ENCODE assay signal across 28 cellular contexts in the genomic region with DNA sequence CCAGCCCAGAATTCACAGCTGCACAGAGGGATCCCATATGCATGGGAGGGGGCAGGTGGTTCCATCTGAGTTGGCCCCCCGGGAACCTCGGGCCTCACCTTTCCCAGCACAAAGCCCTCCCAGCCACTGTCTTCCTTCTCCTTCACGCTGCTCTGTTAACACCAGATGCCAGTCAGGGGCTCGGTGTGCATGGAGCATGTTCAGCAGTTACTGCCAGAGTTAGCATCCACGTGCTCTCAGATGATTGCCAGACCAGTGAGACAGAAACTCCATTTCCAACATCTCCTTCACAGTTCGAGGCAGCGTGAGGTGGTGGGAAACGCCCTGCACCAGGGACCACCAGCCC.
DNase-seq lines count a peak whose midpoint lies in the region; ATAC-seq, FAIRE-seq and TF ChIP-seq lines count a peak whose summit lies in the region.
"Had no signal": no experiment of that assay in that cellular context is flagged by ENCODE, and none has a peak within 500 bp of the region (broad histone marks: within the 10 kb centered on the region; RNA-seq: fewer than 3 reads in every experiment).

No MANE protein-coding gene starts in this region.

- FAIRE-seq in bronchial epithelial cell (lab: Jason Lieb, UNC): peak; percentile 60
- FAIRE-seq: GM12878 had no signal

- H3K4me3 ChIP-seq in bronchial epithelial cell (ENCODE audit: low read depth, low read length): no peak overlapping the region
- H3K4me3 ChIP-seq: GM12878 had no signal

- H3K27ac Mint-ChIP-seq in stimulated activated effector memory CD8-positive, alpha-beta T cell treated with anti-CD3 and anti-CD28 coated beads, Interleukin-12 subunit alpha, Interleukin-12 subunit beta, amount 100 ng/mL, for 72 hours: peak overlapping the region; percentile 23
- H3K27ac Mint-ChIP-seq: CD14-positive monocyte; CD8-positive, alpha-beta memory T cell; IgD-negative memory B cell had no signal

- no peaks in the 10 kb centered on the region for H3K9me3 Mint-ChIP-seq in stimulated activated effector memory CD8-positive, alpha-beta T cell treated with anti-CD3 and anti-CD28 coated beads, Interleukin-12 subunit alpha, Interleukin-12 subunit beta, amount 100 ng/mL, for 72 hours
- H3K9me3 Mint-ChIP-seq: CD8-positive, alpha-beta memory T cell had no signal

- no peak for ATAC-seq in stimulated activated effector memory CD8-positive, alpha-beta T cell treated with anti-CD3 and anti-CD28 coated beads, Interleukin-12 subunit alpha, Interleukin-12 subunit beta, amount 100 ng/mL, for 72 hours
- no peak for ATAC-seq in GM18870 (IDR thresholded peaks at IDR 0.05; ENCODE audit: unreplicated experiment)
- no peak for ATAC-seq in GM21447 (IDR thresholded peaks at IDR 0.05; ENCODE audit: unreplicated experiment)
- ATAC-seq: GM12878, HCT116, Panc1 had no signal

- H3K4me3 Mint-ChIP-seq in stimulated activated effector memory CD8-positive, alpha-beta T cell treated with anti-CD3 and anti-CD28 coated beads, Interleukin-12 subunit alpha, Interleukin-12 subunit beta, amount 100 ng/mL, for 72 hours: no peak overlapping the region
- H3K4me3 Mint-ChIP-seq: CD14-positive monocyte; CD8-positive, alpha-beta memory T cell; IgD-negative memory B cell had no signal

- H3K4me1 Mint-ChIP-seq in stimulated activated effector memory CD8-positive, alpha-beta T cell treated with anti-CD3 and anti-CD28 coated beads, Interleukin-12 subunit alpha, Interleukin-12 subunit beta, amount 100 ng/mL, for 72 hours: no peaks in the 10 kb centered on the region
- H3K4me1 Mint-ChIP-seq: CD14-positive monocyte; CD8-positive, alpha-beta memory T cell had no signal

- no peaks in the 10 kb centered on the region for H3K27me3 ChIP-seq in bronchial epithelial cell (ENCODE audit: control insufficient read depth, insufficient read depth, low read length)
- H3K27me3 ChIP-seq: BE2C had no signal

- H3K36me3 ChIP-seq in bronchial epithelial cell (ENCODE audit: control insufficient read depth, insufficient read depth, low read length): no peaks in the 10 kb centered on the region
- H3K36me3 ChIP-seq: BE2C had no signal

- no peaks in the 10 kb centered on the region for H3K36me3 Mint-ChIP-seq in stimulated activated effector memory CD8-positive, alpha-beta T cell treated with anti-CD3 and anti-CD28 coated beads, Interleukin-12 subunit alpha, Interleukin-12 subunit beta, amount 100 ng/mL, for 72 hours
- H3K36me3 Mint-ChIP-seq: CD14-positive monocyte; CD8-positive, alpha-beta memory T cell had no signal

- TF ChIP-seq CTCF in bronchial epithelial cell (IDR thresholded peaks at IDR 0.05; ENCODE audit: insufficient read depth, low read length, severe bottlenecking): no peak

- peak; percentile 25 for DNase-seq in activated CD8-positive, alpha-beta memory T cell treated with anti-CD3 and anti-CD28 coated beads, Interleukin-2, amount 50 U/mL, for 48 hours
- DNase-seq in activated CD8-positive, alpha-beta memory T cell treated with anti-CD3 and anti-CD28 coated beads, Interleukin-2, amount 50 U/mL, for 4 hours: no peak
- no peak for DNase-seq in bronchial epithelial cell (ENCODE audit: low read depth)
- DNase-seq in mesenteric fat pad (ENCODE audit: low spot score): peak; percentile 60
- no peak for DNase-seq in stimulated activated effector memory CD8-positive, alpha-beta T cell treated with anti-CD3 and anti-CD28 coated beads, Interleukin-12 subunit alpha, Interleukin-12 subunit beta, amount 100 ng/mL, for 72 hours (ENCODE audit: low spot score in 2 of 2)
- no peak for DNase-seq in OCI-M2 (lab: John Stamatoyannopoulos, UW; ENCODE audit: unreplicated experiment)
- DNase-seq: 8988T; ACHN; BE2C; CD8-positive, alpha-beta memory T cell; DMS 273 treated with DMSO at 0.1 percent for 48 hours; DMS79; EL; GDM1; NCI-H1048; NCI-H1417; NCI-H1694; NCI-H2029 treated with DMSO at 0.1 percent for 48 hours; NCI-H2227 treated with DMSO at 0.1 percent for 48 hours; NCI-H526 treated with DMSO at 0.1 percent for 48 hours; SHP77 treated with DMSO at 0.1 percent for 48 hours had no signal

Comparison
In these comparisons a context has a peak if more than half of its experiments do, and no peak if none do; other contexts are left out.
1. DNase-seq: peak in activated CD8-positive, alpha-beta memory T cell treated with anti-CD3 and anti-CD28 coated beads, Interleukin-2, amount 50 U/mL, for 48 hours (single experiment) and mesenteric fat pad (single experiment); none in activated CD8-positive, alpha-beta memory T cell treated with anti-CD3 and anti-CD28 coated beads, Interleukin-2, amount 50 U/mL, for 4 hours (single experiment), bronchial epithelial cell (single experiment), stimulated activated effector memory CD8-positive, alpha-beta T cell treated with anti-CD3 and anti-CD28 coated beads, Interleukin-12 subunit alpha, Interleukin-12 subunit beta, amount 100 ng/mL, for 72 hours (0 of 2) and OCI-M2 (single experiment).